ENCODE assay signal across 33 cellular contexts in genomic region chr18:50069422-50069821, GRCh38.
DNase-seq lines count a peak whose midpoint lies in the region; ATAC-seq, FAIRE-seq and TF ChIP-seq lines count a peak whose summit lies in the region.
"Had no signal": no experiment of that assay in that cellular context is flagged by ENCODE, and none has a peak within 500 bp of the region (broad histone marks: within the 10 kb centered on the region; RNA-seq: fewer than 3 reads in every experiment).

No MANE protein-coding gene starts in this region.

- no peaks in the 10 kb centered on the region for H4K20me1 ChIP-seq in HepG2 (ENCODE audit: insufficient read depth, low read length)
- H4K20me1 ChIP-seq in GM12878 (ENCODE audit: control insufficient read depth, insufficient read depth), result no peaks in the 10 kb centered on the region
- H4K20me1 ChIP-seq: BLaER1; BLaER1 treated with 17β-estradiol and CSF1 and Interleukin-3, amounts not matched to agents 10 nM and 100 nM had no signal

- H3K79me2 ChIP-seq in HepG2 (ENCODE audit: insufficient read depth, low read length) (peaks cover 5% of the 10 kb centered on the region), GM12878 (ENCODE audit: control insufficient read depth, insufficient read depth, low read length) (no peaks in the 10 kb centered on the region)

- in situ Hi-C loops in HepG2 (cut with HindIII; ENCODE audit: extremely low pct_ligation_motif_present, low pct_unique_long_range_greater_than_20kb), result no loop called here
- in situ Hi-C loops in GM12878 (cut with MboI), result no loop called here

- H3K4me3 ChIP-seq in HepG2 (replicated peaks in 1 of 3; ENCODE audit: insufficient read depth in 1 of 3, low read depth in 2 of 3, low read length in 3 of 3), result no peak overlapping the region
- no peak overlapping the region for H3K4me3 ChIP-seq in right lobe of liver
- no peak overlapping the region for H3K4me3 ChIP-seq in GM12878
- no peak overlapping the region for H3K4me3 ChIP-seq in endodermal cell (ENCODE audit: low read length)
- H3K4me3 ChIP-seq: A549; BLaER1; BLaER1 treated with 17β-estradiol and CSF1 and Interleukin-3, amounts not matched to agents 10 nM and 100 nM had no signal

- TF ChIP-seq CTCF in HepG2 (CRISPR knock-in tag; IDR thresholded peaks at IDR 0.05) (no peak), right lobe of liver (IDR thresholded peaks at IDR 0.05) (no peak), GM12878 (IDR thresholded peaks at IDR 0.05 in 2 of 3, conservative IDR thresholded peaks at IDR 0.05 in 1 of 3; ENCODE audit: control insufficient read depth in 2 of 3, extremely low read depth in 1 of 3, insufficient read depth in 1 of 3, low read depth in 3 of 3, low read length in 3 of 3) (no peak), endodermal cell (conservative IDR thresholded peaks at IDR 0.05) (no peak)

- RAD21 ChIA-PET in GM12878 (lab: Charles Lee; ENCODE audit: unreplicated experiment), result no interaction called here

- no peak for DNase-seq in HepG2 (ENCODE audit: low spot score)
- no peak for DNase-seq in right lobe of liver
- DNase-seq in GM12878 (ENCODE audit: low read depth, low spot score), result no peak
- DNase-seq in endodermal cell, result no peak
- DNase-seq: 8988T; ACHN; AML-193; BE2C; C1 segment of cervical spinal cord; Caco-2; Calu3; CD4-positive, alpha-beta memory T cell; CD4-positive, alpha-beta T cell; CD4-positive, CD25-positive, alpha-beta regulatory T cell; CD8-positive, alpha-beta memory T cell; CD8-positive, alpha-beta T cell; COR-L47; DMS 273 treated with DMSO at 0.1 percent for 48 hours; DMS153; DMS53; DMS79; DMS79 treated with DMSO at 0.1 percent for 48 hours; DND-41; EL had no signal

- TF ChIP-seq RAD21 in HepG2 (CRISPR knock-in tag; IDR thresholded peaks at IDR 0.05), result no peak
- TF ChIP-seq RAD21 in GM12878 (IDR thresholded peaks at IDR 0.05; ENCODE audit: insufficient read depth, low read depth, low read length), result no peak

- POLR2A ChIA-PET in HepG2 (lab: Yijun Ruan, JAX), result no interaction called here
- POLR2A ChIA-PET in GM12878 (lab: Charles Lee), result no interaction called here

- H3K36me3 Mint-ChIP-seq in endodermal cell (ENCODE audit: low read depth), result no peaks in the 10 kb centered on the region
- H3K36me3 Mint-ChIP-seq: CD14-positive monocyte; CD4-positive, alpha-beta memory T cell; CD4-positive, CD25-positive, alpha-beta regulatory T cell; CD8-positive, alpha-beta memory T cell; CD8-positive, alpha-beta T cell had no signal

- H3K9me3 ChIP-seq in HepG2 (ENCODE audit: low read length), result no peaks in the 10 kb centered on the region
- no peaks in the 10 kb centered on the region for H3K9me3 ChIP-seq in right lobe of liver
- H3K9me3 ChIP-seq in GM12878 (replicated peaks; ENCODE audit: control insufficient read depth, insufficient read depth, low read length), result no peaks in the 10 kb centered on the region
- no peaks in the 10 kb centered on the region for H3K9me3 ChIP-seq in endodermal cell (ENCODE audit: control insufficient read depth, low read length)
- H3K9me3 ChIP-seq: A549, BE2C, Caco-2 had no signal

- no peak overlapping the region for H3K4me3 Mint-ChIP-seq in endodermal cell
- H3K4me3 Mint-ChIP-seq: B cell; CD14-positive monocyte; CD4-positive, alpha-beta memory T cell; CD4-positive, alpha-beta T cell; CD4-positive, CD25-positive, alpha-beta regulatory T cell; CD8-positive, alpha-beta memory T cell; CD8-positive, alpha-beta T cell had no signal

- TF ChIP-seq EP300 in HepG2 (IDR thresholded peaks at IDR 0.05; ENCODE audit: low read depth in 2 of 2, low read length in 2 of 2) (no peak), HepG2 (CRISPR knock-in tag; IDR thresholded peaks at IDR 0.05; ENCODE audit: borderline replicate concordance) (no peak), GM12878 (IDR thresholded peaks at IDR 0.05; ENCODE audit: borderline replicate concordance in 1 of 2, control insufficient read depth in 1 of 2, low read depth in 2 of 2, low read length in 2 of 2) (no peak)

- H3K9ac ChIP-seq in HepG2 (ENCODE audit: insufficient read depth, low read depth, low read length) (no peak overlapping the region), GM12878 (ENCODE audit: control insufficient read depth, insufficient read depth, low read length) (no peak overlapping the region), endodermal cell (ENCODE audit: extremely low read depth, low read length, poor library complexity, severe bottlenecking) (no peak overlapping the region)
- H3K9ac ChIP-seq: BLaER1; BLaER1 treated with 17β-estradiol and CSF1 and Interleukin-3, amounts not matched to agents 10 nM and 100 nM had no signal

- H3K27ac ChIP-seq in HepG2 (ENCODE audit: extremely low read length, insufficient read depth, low read length) (no peak overlapping the region), right lobe of liver (no peak overlapping the region), GM12878 (ENCODE audit: control insufficient read depth, insufficient read depth) (no peak overlapping the region), endodermal cell (ENCODE audit: low read depth, low read length) (no peak overlapping the region)
- H3K27ac ChIP-seq: 22Rv1; A549; BLaER1; BLaER1 treated with 17β-estradiol and CSF1 and Interleukin-3, amounts not matched to agents 10 nM and 100 nM; C4-2B had no signal

- no peak for TF ChIP-seq POLR2A in HepG2 (IDR thresholded peaks at IDR 0.05; ENCODE audit: insufficient read depth in 1 of 2, low read depth in 2 of 2, low read length in 2 of 2)
- no peak for TF ChIP-seq POLR2A in right lobe of liver (IDR thresholded peaks at IDR 0.05)
- no peak for TF ChIP-seq POLR2A in GM12878 (IDR thresholded peaks at IDR 0.05; ENCODE audit: low read depth, low read length)

- no peaks in the 10 kb centered on the region for H3K36me3 ChIP-seq in HepG2 (replicated peaks in 1 of 2; ENCODE audit: control insufficient read depth in 1 of 2, insufficient read depth in 2 of 2, low read length in 2 of 2)
- no peaks in the 10 kb centered on the region for H3K36me3 ChIP-seq in right lobe of liver
- H3K36me3 ChIP-seq in GM12878 (ENCODE audit: control insufficient read depth in 2 of 2, insufficient read depth in 2 of 2, low read length in 1 of 2), result no peaks in the 10 kb centered on the region
- H3K36me3 ChIP-seq in endodermal cell (ENCODE audit: control insufficient read depth, insufficient read depth, low read length), result no peaks in the 10 kb centered on the region
- H3K36me3 ChIP-seq: BE2C; BLaER1; BLaER1 treated with 17β-estradiol and CSF1 and Interleukin-3, amounts not matched to agents 10 nM and 100 nM had no signal

- no peak overlapping the region for H2AFZ ChIP-seq in HepG2 (ENCODE audit: low read length)
- H2AFZ ChIP-seq in GM12878 (ENCODE audit: control insufficient read depth, low read depth, low read length), result no peak overlapping the region

- no peaks in the 10 kb centered on the region for H3K9me3 Mint-ChIP-seq in endodermal cell
- H3K9me3 Mint-ChIP-seq: CD4-positive, alpha-beta T cell; CD8-positive, alpha-beta T cell had no signal

- intact Hi-C loops in HepG2 (cut with micrococcal nuclease; ENCODE audit: unreplicated experiment), result no loop called here
- intact Hi-C loops in right lobe of liver (cut with DNase I), result no loop called here
- intact Hi-C loops in GM12878 (cut with micrococcal nuclease; ENCODE audit: unreplicated experiment), result no loop called here

- peaks cover 1% of the 10 kb centered on the region for H3K4me1 Mint-ChIP-seq in endodermal cell
- H3K4me1 Mint-ChIP-seq: B cell; CD14-positive monocyte; CD4-positive, alpha-beta memory T cell; CD4-positive, CD25-positive, alpha-beta regulatory T cell; CD8-positive, alpha-beta memory T cell had no signal

- no peak overlapping the region for H3K27ac Mint-ChIP-seq in endodermal cell
- H3K27ac Mint-ChIP-seq: B cell; CD4-positive, alpha-beta memory T cell; CD4-positive, alpha-beta T cell; CD4-positive, CD25-positive, alpha-beta regulatory T cell; CD8-positive, alpha-beta T cell had no signal

- H3K4me2 ChIP-seq in HepG2 (ENCODE audit: low read depth, low read length) (no peak overlapping the region), GM12878 (ENCODE audit: control insufficient read depth, insufficient read depth) (no peak overlapping the region)
- H3K4me2 ChIP-seq: A549; BLaER1; BLaER1 treated with 17β-estradiol and CSF1 and Interleukin-3, amounts not matched to agents 10 nM and 100 nM had no signal

- WGBS in HepG2 (ENCODE audit: low lambda C conversion rate), result 93% methylated on average over 3 of the region's 3 CpGs
- WGBS in right lobe of liver (ENCODE audit: insufficient coverage, low coverage, low lambda C conversion rate, missing lambda C conversion rate), result 94% methylated on average over 3 of the region's 3 CpGs
- 12% methylated on average over 3 of the region's 3 CpGs for WGBS in GM12878 (ENCODE audit: insufficient coverage, insufficient replicate concordance, low lambda C conversion rate, missing lambda C conversion rate)
- 91 to 97% methylated on average over 3 of the region's 3 CpGs for WGBS in endodermal cell (ENCODE audit: insufficient coverage in 1 of 2, insufficient read length in 1 of 2), 2 experiments

- CTCF ChIA-PET in HepG2 (lab: Yijun Ruan, JAX; ENCODE audit: low intra/inter-chr PET ratio, low total read pairs), result no interaction called here
- CTCF ChIA-PET in GM12878 (lab: Yijun Ruan, JAX), result interaction anchor here (1.3 kb wide), 1 partner anchor 20 kb away, joined by 4 read pairs; no protein-coding TSS in a partner anchor

- BruUV-seq in HepG2 (replicated peaks; lab: Mats Ljungman, UMichigan), result no TSS peak
- no TSS peak for BruUV-seq in GM12878 (replicated peaks; lab: Mats Ljungman, UMichigan)

- H3K27me3 Mint-ChIP-seq in endodermal cell (ENCODE audit: insufficient read depth), result no peaks in the 10 kb centered on the region

- FAIRE-seq in HepG2 (lab: Jason Lieb, UNC) (no peak), GM12878 (lab: Jason Lieb, UNC) (peak; percentile 13)
- FAIRE-seq: A204.1, A549, D721Med had no signal

- H3K4me1 ChIP-seq in HepG2 (ENCODE audit: insufficient read depth, low read length) (peaks cover 64% of the 10 kb centered on the region), right lobe of liver (peaks cover 0 to 9% (median 3%) of the 10 kb centered on the region in 4 donors), GM12878 (ENCODE audit: control insufficient read depth, insufficient read depth, low read length) (no peaks in the 10 kb centered on the region), endodermal cell (ENCODE audit: control insufficient read depth, insufficient read depth, low read length) (no peaks in the 10 kb centered on the region)
- H3K4me1 ChIP-seq: A549; BE2C; BLaER1 treated with 17β-estradiol and CSF1 and Interleukin-3, amounts not matched to agents 10 nM and 100 nM; Caco-2 had no signal

- SMC1A ChIA-PET in GM12878 (lab: Charles Lee; ENCODE audit: uncharacterized antibody, unreplicated experiment), result no interaction called here

- H3K27me3 ChIP-seq in HepG2 (ENCODE audit: control insufficient read depth in 1 of 2, insufficient read depth in 2 of 2, low read length in 2 of 2), result no peaks in the 10 kb centered on the region
- no peaks in the 10 kb centered on the region for H3K27me3 ChIP-seq in right lobe of liver
- 0 out of 4 replicates have a peak, but pooled peaks cover 0 to 3% of the 10 kb centered on the region in 2 experiments for H3K27me3 ChIP-seq in GM12878 (replicated peaks in 1 of 2; ENCODE audit: control insufficient read depth in 2 of 2, insufficient read depth in 2 of 2, low read length in 1 of 2)
- no peaks in the 10 kb centered on the region for H3K27me3 ChIP-seq in endodermal cell (ENCODE audit: control insufficient read depth, insufficient read depth, low read length, poor library complexity, severe bottlenecking)
- H3K27me3 ChIP-seq: BE2C; BLaER1; BLaER1 treated with 17β-estradiol and CSF1 and Interleukin-3, amounts not matched to agents 10 nM and 100 nM had no signal

- no peak for ATAC-seq in HepG2
- no peak for ATAC-seq in right lobe of liver
- no peak for ATAC-seq in GM12878
- ATAC-seq: A549; CD8-positive, alpha-beta T cell had no signal
